Comparison of ENCODE assay signal across 11 cellular contexts in genomic region chr3:56874269-56874668, GRCh38.
"Had no signal": no experiment of that assay in that cellular context is flagged by ENCODE, and none has a peak within 500 bp of the region (broad histone marks: within the 10 kb centered on the region; RNA-seq: fewer than 3 reads in every experiment).

No MANE protein-coding gene starts in this region.

- H3K27ac Mint-ChIP-seq: activated CD4-positive, alpha-beta memory T cell treated with anti-CD3 and anti-CD28 coated beads, Interleukin-2, amount 10 ng/mL, durations not matched to agents 7 days and 5 days had no signal

- H3K9me3 Mint-ChIP-seq: activated CD4-positive, alpha-beta memory T cell treated with anti-CD3 and anti-CD28 coated beads, Interleukin-2, amount 10 ng/mL, durations not matched to agents 7 days and 5 days; central memory CD8-positive, alpha-beta T cell; stimulated activated naive CD8-positive, alpha-beta T cell treated with anti-CD3 and anti-CD28 coated beads, Interleukin-15, Interleukin-2, amounts not matched to agents 100 ng/mL and 50 ng/mL, for 24 hours had no signal

- H3K27me3 Mint-ChIP-seq: activated CD4-positive, alpha-beta memory T cell treated with anti-CD3 and anti-CD28 coated beads, Interleukin-2, amount 10 ng/mL, durations not matched to agents 7 days and 5 days; central memory CD8-positive, alpha-beta T cell; stimulated activated naive CD8-positive, alpha-beta T cell treated with anti-CD3 and anti-CD28 coated beads, Interleukin-15, Interleukin-2, amounts not matched to agents 100 ng/mL and 50 ng/mL, for 24 hours had no signal

- DNase-seq: activated CD4-positive, alpha-beta memory T cell treated with anti-CD3 and anti-CD28 coated beads, Interleukin-2, amount 10 ng/mL, durations not matched to agents 7 days and 5 days; activated CD8-positive, alpha-beta memory T cell treated with anti-CD3 and anti-CD28 coated beads, Interleukin-2, amount 50 U/mL, for 4 hours; activated naive CD4-positive, alpha-beta T cell; effector memory CD4-positive, alpha-beta T cell; glutamatergic neuron; mammary epithelial cell; stimulated activated CD4-positive, alpha-beta T cell treated with anti-CD3 and anti-CD28 coated beads, Interleukin-4, amount 100 ng/mL, for 24 hours; T-helper 2 cell had no signal

- H3K4me3 Mint-ChIP-seq: activated CD4-positive, alpha-beta memory T cell treated with anti-CD3 and anti-CD28 coated beads, Interleukin-2, amount 10 ng/mL, durations not matched to agents 7 days and 5 days; central memory CD8-positive, alpha-beta T cell; stimulated activated naive CD8-positive, alpha-beta T cell treated with anti-CD3 and anti-CD28 coated beads, Interleukin-15, Interleukin-2, amounts not matched to agents 100 ng/mL and 50 ng/mL, for 24 hours had no signal

- H3K27ac ChIP-seq: SK-N-MC had no signal

- H3K4me3 ChIP-seq: SK-N-MC had no signal
